1 cellular context compared by ENCODE assay signal in the genomic region with DNA sequence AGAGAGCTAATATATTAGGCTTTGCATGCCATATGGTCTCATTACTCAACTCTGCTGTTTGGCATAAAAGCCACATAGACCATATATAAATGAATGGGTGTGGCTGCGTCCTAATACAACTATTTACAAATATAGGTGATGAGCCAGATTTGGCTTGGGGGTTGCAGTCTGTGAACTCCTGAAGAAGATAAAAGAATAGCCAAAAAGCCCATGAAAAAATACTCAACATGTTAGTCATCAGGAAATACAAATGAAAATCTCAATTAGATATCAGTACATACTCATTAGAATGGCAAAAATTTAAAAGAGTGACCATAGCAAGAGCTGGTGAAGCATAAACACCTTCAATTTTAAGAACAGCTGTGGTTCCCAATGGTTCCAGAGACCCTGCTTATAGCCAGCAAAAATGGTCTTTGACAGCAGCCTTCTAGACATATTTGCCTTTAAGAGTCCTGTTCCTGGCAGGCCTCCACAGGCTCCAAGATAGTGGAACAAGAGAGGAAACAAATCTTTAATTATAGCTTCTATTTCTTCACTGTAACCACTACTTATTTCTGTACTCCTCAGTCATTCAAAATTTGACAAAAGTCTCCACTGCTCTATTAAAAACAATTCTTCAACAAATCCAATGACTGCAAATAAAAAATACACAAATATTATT.
TF ChIP-seq lines count a peak whose summit lies in the region.

No MANE protein-coding gene starts in this region.

TF ChIP-seq in HepG2, 621 proteins besides CTCF, POLR2A, EP300 and RAD21:
- no peak for TF ChIP-seq ZSCAN21 (CRISPR knock-in tag; IDR thresholded peaks at IDR 0.05; ENCODE audit: borderline replicate concordance)
- no peak for TF ChIP-seq ZNF547 (CRISPR knock-in tag; IDR thresholded peaks at IDR 0.05)
- TF ChIP-seq SP2 (CRISPR knock-in tag; IDR thresholded peaks at IDR 0.05), result no peak
- TF ChIP-seq, protein P1, sequence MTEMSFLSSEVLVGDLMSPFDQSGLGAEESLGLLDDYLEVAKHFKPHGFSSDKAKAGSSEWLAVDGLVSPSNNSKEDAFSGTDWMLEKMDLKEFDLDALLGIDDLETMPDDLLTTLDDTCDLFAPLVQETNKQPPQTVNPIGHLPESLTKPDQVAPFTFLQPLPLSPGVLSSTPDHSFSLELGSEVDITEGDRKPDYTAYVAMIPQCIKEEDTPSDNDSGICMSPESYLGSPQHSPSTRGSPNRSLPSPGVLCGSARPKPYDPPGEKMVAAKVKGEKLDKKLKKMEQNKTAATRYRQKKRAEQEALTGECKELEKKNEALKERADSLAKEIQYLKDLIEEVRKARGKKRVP (CRISPR knock-in tag; IDR thresholded peaks at IDR 0.05), result no peak
- no peak for TF ChIP-seq KLF9 (CRISPR knock-in tag; IDR thresholded peaks at IDR 0.05; ENCODE audit: low read depth)
- no peak for TF ChIP-seq SP1 (IDR thresholded peaks at IDR 0.05)
- no peak for TF ChIP-seq SP1 (CRISPR knock-in tag; IDR thresholded peaks at IDR 0.05)
- TF ChIP-seq, protein P2, sequence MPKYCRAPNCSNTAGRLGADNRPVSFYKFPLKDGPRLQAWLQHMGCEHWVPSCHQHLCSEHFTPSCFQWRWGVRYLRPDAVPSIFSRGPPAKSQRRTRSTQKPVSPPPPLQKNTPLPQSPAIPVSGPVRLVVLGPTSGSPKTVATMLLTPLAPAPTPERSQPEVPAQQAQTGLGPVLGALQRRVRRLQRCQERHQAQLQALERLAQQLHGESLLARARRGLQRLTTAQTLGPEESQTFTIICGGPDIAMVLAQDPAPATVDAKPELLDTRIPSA (CRISPR knock-in tag; IDR thresholded peaks at IDR 0.05; ENCODE audit: borderline replicate concordance), result no peak
- no peak for TF ChIP-seq MIER3 (CRISPR knock-in tag; IDR thresholded peaks at IDR 0.05; ENCODE audit: borderline replicate concordance)
- TF ChIP-seq TRIM24 (CRISPR knock-in tag; IDR thresholded peaks at IDR 0.05), result no peak
- no peak for TF ChIP-seq BORCS8-MEF2B (CRISPR knock-in tag; IDR thresholded peaks at IDR 0.05)
- TF ChIP-seq, protein P3, sequence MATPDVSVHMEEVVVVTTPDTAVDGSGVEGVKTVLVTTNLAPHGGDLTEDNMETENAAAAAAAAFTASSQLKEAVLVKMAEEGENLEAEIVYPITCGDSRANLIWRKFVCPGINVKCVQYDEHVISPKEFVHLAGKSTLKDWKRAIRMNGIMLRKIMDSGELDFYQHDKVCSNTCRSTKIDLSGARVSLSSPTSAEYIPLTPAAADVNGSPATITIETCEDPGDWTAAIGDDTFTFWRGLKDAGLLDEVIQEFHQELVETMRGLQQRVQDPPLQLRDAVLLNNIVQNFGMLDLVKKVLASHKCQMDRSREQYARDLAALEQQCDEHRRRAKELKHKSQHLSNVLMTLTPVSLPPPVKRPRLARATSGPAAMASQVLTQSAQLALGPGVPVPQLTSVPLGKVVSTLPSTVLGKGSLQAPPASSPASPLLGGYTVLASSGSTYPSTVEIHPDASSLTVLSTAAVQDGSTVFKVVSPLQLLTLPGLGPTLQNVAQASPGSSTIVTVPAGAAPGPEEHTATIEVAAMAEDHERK (CRISPR knock-in tag; IDR thresholded peaks at IDR 0.05; ENCODE audit: low read depth), result no peak
- no peak for TF ChIP-seq RFXAP (CRISPR knock-in tag; IDR thresholded peaks at IDR 0.05; ENCODE audit: borderline replicate concordance)
- TF ChIP-seq, protein P4, sequence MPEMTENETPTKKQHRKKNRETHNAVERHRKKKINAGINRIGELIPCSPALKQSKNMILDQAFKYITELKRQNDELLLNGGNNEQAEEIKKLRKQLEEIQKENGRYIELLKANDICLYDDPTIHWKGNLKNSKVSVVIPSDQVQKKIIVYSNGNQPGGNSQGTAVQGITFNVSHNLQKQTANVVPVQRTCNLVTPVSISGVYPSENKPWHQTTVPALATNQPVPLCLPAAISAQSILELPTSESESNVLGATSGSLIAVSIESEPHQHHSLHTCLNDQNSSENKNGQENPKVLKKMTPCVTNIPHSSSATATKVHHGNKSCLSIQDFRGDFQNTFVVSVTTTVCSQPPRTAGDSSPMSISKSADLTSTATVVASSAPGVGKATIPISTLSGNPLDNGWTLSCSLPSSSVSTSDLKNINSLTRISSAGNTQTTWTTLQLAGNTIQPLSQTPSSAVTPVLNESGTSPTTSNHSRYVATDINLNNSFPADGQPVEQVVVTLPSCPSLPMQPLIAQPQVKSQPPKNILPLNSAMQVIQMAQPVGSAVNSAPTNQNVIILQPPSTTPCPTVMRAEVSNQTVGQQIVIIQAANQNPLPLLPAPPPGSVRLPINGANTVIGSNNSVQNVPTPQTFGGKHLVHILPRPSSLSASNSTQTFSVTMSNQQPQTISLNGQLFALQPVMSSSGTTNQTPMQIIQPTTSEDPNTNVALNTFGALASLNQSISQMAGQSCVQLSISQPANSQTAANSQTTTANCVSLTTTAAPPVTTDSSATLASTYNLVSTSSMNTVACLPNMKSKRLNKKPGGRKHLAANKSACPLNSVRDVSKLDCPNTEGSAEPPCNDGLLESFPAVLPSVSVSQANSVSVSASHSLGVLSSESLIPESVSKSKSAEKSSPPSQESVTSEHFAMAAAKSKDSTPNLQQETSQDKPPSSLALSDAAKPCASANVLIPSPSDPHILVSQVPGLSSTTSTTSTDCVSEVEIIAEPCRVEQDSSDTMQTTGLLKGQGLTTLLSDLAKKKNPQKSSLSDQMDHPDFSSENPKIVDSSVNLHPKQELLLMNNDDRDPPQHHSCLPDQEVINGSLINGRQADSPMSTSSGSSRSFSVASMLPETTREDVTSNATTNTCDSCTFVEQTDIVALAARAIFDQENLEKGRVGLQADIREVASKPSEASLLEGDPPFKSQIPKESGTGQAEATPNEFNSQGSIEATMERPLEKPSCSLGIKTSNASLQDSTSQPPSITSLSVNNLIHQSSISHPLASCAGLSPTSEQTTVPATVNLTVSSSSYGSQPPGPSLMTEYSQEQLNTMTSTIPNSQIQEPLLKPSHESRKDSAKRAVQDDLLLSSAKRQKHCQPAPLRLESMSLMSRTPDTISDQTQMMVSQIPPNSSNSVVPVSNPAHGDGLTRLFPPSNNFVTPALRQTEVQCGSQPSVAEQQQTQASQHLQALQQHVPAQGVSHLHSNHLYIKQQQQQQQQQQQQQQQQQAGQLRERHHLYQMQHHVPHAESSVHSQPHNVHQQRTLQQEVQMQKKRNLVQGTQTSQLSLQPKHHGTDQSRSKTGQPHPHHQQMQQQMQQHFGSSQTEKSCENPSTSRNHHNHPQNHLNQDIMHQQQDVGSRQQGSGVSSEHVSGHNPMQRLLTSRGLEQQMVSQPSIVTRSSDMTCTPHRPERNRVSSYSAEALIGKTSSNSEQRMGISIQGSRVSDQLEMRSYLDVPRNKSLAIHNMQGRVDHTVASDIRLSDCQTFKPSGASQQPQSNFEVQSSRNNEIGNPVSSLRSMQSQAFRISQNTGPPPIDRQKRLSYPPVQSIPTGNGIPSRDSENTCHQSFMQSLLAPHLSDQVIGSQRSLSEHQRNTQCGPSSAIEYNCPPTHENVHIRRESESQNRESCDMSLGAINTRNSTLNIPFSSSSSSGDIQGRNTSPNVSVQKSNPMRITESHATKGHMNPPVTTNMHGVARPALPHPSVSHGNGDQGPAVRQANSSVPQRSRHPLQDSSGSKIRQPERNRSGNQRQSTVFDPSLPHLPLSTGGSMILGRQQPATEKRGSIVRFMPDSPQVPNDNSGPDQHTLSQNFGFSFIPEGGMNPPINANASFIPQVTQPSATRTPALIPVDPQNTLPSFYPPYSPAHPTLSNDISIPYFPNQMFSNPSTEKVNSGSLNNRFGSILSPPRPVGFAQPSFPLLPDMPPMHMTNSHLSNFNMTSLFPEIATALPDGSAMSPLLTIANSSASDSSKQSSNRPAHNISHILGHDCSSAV (CRISPR knock-in tag; IDR thresholded peaks at IDR 0.05; ENCODE audit: borderline replicate concordance), result no peak
- TF ChIP-seq ZNF562 (CRISPR knock-in tag; IDR thresholded peaks at IDR 0.05; ENCODE audit: borderline replicate concordance), result no peak
- TF ChIP-seq, protein P5, sequence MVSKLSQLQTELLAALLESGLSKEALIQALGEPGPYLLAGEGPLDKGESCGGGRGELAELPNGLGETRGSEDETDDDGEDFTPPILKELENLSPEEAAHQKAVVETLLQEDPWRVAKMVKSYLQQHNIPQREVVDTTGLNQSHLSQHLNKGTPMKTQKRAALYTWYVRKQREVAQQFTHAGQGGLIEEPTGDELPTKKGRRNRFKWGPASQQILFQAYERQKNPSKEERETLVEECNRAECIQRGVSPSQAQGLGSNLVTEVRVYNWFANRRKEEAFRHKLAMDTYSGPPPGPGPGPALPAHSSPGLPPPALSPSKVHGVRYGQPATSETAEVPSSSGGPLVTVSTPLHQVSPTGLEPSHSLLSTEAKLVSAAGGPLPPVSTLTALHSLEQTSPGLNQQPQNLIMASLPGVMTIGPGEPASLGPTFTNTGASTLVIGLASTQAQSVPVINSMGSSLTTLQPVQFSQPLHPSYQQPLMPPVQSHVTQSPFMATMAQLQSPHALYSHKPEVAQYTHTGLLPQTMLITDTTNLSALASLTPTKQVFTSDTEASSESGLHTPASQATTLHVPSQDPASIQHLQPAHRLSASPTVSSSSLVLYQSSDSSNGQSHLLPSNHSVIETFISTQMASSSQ (IDR thresholded peaks at IDR 0.05; ENCODE audit: low read depth), result no peak
- TF ChIP-seq, protein P5 (CRISPR knock-in tag; IDR thresholded peaks at IDR 0.05; ENCODE audit: borderline replicate concordance), result no peak
- no peak for TF ChIP-seq ZNF782 (CRISPR knock-in tag; IDR thresholded peaks at IDR 0.05; ENCODE audit: borderline replicate concordance)
- no peak for TF ChIP-seq FOXP1 (IDR thresholded peaks at IDR 0.05)
- no peak for TF ChIP-seq FOXP1 (CRISPR knock-in tag; IDR thresholded peaks at IDR 0.05)
- TF ChIP-seq, protein P6, sequence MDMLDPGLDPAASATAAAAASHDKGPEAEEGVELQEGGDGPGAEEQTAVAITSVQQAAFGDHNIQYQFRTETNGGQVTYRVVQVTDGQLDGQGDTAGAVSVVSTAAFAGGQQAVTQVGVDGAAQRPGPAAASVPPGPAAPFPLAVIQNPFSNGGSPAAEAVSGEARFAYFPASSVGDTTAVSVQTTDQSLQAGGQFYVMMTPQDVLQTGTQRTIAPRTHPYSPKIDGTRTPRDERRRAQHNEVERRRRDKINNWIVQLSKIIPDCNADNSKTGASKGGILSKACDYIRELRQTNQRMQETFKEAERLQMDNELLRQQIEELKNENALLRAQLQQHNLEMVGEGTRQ (IDR thresholded peaks at IDR 0.05; ENCODE audit: low read depth, low read length), result no peak
- TF ChIP-seq, protein P6 (CRISPR knock-in tag; IDR thresholded peaks at IDR 0.05; ENCODE audit: borderline replicate concordance), result no peak
- no peak for TF ChIP-seq EZH2 (conservative IDR thresholded peaks at IDR 0.05; ENCODE audit: low read depth, low read length)
